Comparison of ENCODE assay signal across 16 cellular contexts in the genomic region with DNA sequence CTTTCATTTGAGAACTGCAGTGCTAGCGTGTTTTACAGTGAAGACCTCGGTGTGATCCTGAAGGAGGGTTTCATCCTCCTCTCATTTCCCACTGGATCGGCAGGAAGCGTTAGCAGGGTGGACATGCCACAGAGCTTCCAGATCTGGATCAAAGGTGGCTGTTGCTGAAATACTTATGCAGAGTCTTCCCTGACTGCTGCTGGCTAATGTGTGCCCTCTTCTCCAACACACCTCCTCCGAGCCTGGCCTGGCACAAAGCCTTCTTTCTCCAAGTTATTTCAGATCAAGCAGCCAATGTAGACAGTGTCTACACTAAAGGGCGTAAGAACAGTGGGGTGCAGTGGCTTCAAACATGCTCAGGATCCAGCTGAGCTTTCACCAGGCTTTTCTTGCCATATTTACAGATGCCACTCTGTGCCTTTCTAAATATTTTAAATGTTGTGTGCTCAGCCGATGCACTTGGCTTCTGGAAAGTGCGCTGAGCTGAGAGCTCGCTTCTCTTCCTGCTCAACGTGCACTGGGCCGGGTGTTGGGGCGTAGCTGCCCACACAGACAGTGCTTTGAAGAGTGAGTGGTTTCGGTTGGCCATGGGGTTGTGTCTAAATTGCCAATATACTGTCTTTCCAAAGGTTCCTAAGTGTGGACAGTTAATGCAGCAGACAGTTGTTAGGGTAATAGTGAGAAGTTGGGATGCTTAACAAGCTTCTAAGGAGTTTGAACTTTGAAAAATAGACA. TPM values are rescaled to one million over a fixed set of nuclear protein-coding genes. Genes with fewer than 3 reads are reported as not detected.
DNase-seq lines count a peak whose midpoint lies in the region; ATAC-seq, FAIRE-seq and TF ChIP-seq lines count a peak whose summit lies in the region.
"Had no signal": no experiment of that assay in that cellular context is flagged by ENCODE, and none has a peak within 500 bp of the region (broad histone marks: within the 10 kb centered on the region; RNA-seq: fewer than 3 reads in every experiment).

No MANE protein-coding gene starts in this region.

- no peak overlapping the region for H3K4me2 ChIP-seq in keratinocyte (ENCODE audit: control insufficient read depth, extremely low read depth, insufficient read depth, low read depth, low read length)

- TF ChIP-seq EP300 in sigmoid colon (IDR thresholded peaks at IDR 0.05), result no peak

- dilution Hi-C loops in keratinocyte (cut with MboI; ENCODE audit: extremely low pct_ligation_motif_present, low sequenced_read_pairs), result no loop called here

- H3K9me3 ChIP-seq in HEK293 (ENCODE audit: control insufficient read depth, insufficient read depth, low read depth, low read length) (no peaks in the 10 kb centered on the region), keratinocyte (ENCODE audit: control insufficient read depth, low read depth, low read length) (no peaks in the 10 kb centered on the region), sigmoid colon (no peaks in the 10 kb centered on the region)

- peaks cover 5% of the 10 kb centered on the region for H3K79me2 ChIP-seq in keratinocyte (ENCODE audit: control insufficient read depth, insufficient read depth, low read length)

- H3K4me1 ChIP-seq in HEK293 (ENCODE audit: control insufficient read depth, insufficient read depth, low read length) (no peaks in the 10 kb centered on the region), keratinocyte (ENCODE audit: control insufficient read depth, extremely low read depth, insufficient read depth, low read length) (peaks cover 27% of the 10 kb centered on the region), sigmoid colon (no peaks in the 10 kb centered on the region)

- peaks cover 3% of the 10 kb centered on the region for H3K9me1 ChIP-seq in keratinocyte (ENCODE audit: control insufficient read depth, extremely low read depth, insufficient read depth, low read length)

- H3K36me3 ChIP-seq in HEK293 (ENCODE audit: control insufficient read depth in 2 of 2, insufficient read depth in 1 of 2, low read length in 2 of 2) (peaks cover 0 to 8% of the 10 kb centered on the region in 2 experiments; a peak in 2 of 3 replicates), keratinocyte (ENCODE audit: control insufficient read depth in 2 of 2, extremely low read depth in 1 of 2, insufficient read depth in 2 of 2, low read length in 2 of 2) (peaks cover 1 to 12% of the 10 kb centered on the region in 2 experiments), sigmoid colon (no peaks in the 10 kb centered on the region)

- H3K27me3 ChIP-seq in keratinocyte (ENCODE audit: control insufficient read depth, extremely low read depth, insufficient read depth, low read length) (no peaks in the 10 kb centered on the region), sigmoid colon (no peaks in the 10 kb centered on the region)

- no peak for ATAC-seq in HG03520 (IDR thresholded peaks at IDR 0.05; ENCODE audit: unreplicated experiment)
- ATAC-seq in HG02623 (IDR thresholded peaks at IDR 0.05; ENCODE audit: unreplicated experiment), result no peak

- peak; percentile 59 for DNase-seq in SW480 (ENCODE audit: low spot score)
- no peak for DNase-seq in keratinocyte (ENCODE audit: low read depth, low spot score)
- DNase-seq in sigmoid colon, result peak; percentile 28
- no peak for DNase-seq in activated effector memory CD4-positive, alpha-beta T cell treated with anti-CD3 and anti-CD28 coated beads, Interleukin-2, amount 50 U/mL, for 16 hours
- DNase-seq in kidney tubule cell (ENCODE audit: low spot score), result no peak
- DNase-seq: activated B cell treated with CpG ODN at 0.5 μM for 24 hours; CD4-positive, alpha-beta memory T cell; NCI-H1092 treated with DMSO at 0.1 percent for 48 hours; stimulated activated naive CD4-positive, alpha-beta T cell had no signal

- CTCF ChIA-PET in HEK293 (lab: Yijun Ruan, JAX), result interaction anchor here (0.6 to 1.9 kb wide), 4 partner anchors 17 to 76 kb away, joined by 3 to 6 read pairs (median 4); no protein-coding TSS in a partner anchor

- TF ChIP-seq CTCF in HEK293 (tag by site-specific recombination; IDR thresholded peaks at IDR 0.05), result no peak
- no peak for TF ChIP-seq CTCF in keratinocyte (optimal IDR thresholded peaks at IDR 0.05 in 1 of 3, IDR thresholded peaks at IDR 0.05 in 1 of 3, conservative IDR thresholded peaks at IDR 0.05 in 1 of 3; ENCODE audit: extremely low read depth in 1 of 3, insufficient read depth in 2 of 3, low read length in 3 of 3)
- no peak for TF ChIP-seq CTCF in sigmoid colon (IDR thresholded peaks at IDR 0.05)

- no peak overlapping the region for H2AFZ ChIP-seq in keratinocyte (ENCODE audit: control insufficient read depth, low read length)

- H3K4me3 ChIP-seq in HEK293 (ENCODE audit: low read depth, low read length) (no peak overlapping the region), keratinocyte (ENCODE audit: control insufficient read depth in 2 of 3, extremely low read depth in 1 of 3, insufficient read depth in 2 of 3, low read depth in 1 of 3, low read length in 3 of 3) (no peak overlapping the region), sigmoid colon (no peak overlapping the region)

- intact Hi-C loops in sigmoid colon (cut with DNase I), result no loop called here

- H4K20me1 ChIP-seq in keratinocyte (ENCODE audit: control insufficient read depth, extremely low read depth, insufficient read depth, low read length), result no peaks in the 10 kb centered on the region

- FAIRE-seq in keratinocyte (lab: Jason Lieb, UNC), result no peak
- FAIRE-seq: frontal cortex, GM19239 had no signal

- 19 to 68% methylated on average over 13 of the region's 13 CpGs for WGBS in sigmoid colon, 2 donors

- TF ChIP-seq POLR2A in sigmoid colon (IDR thresholded peaks at IDR 0.05), result no peak

- H3K9ac ChIP-seq in keratinocyte (ENCODE audit: control insufficient read depth, extremely low read depth, insufficient read depth, low read length), result no peak overlapping the region

- H3K27ac ChIP-seq in HEK293 (ENCODE audit: extremely low read depth, low read depth, low read length), result no peak overlapping the region
- peak overlapping the region; percentile 100 for H3K27ac ChIP-seq in keratinocyte (ENCODE audit: control insufficient read depth, insufficient read depth, low read length)
- H3K27ac ChIP-seq in sigmoid colon, result peak overlapping the region in 2 of 4 donors; percentile 5 to 32

- POLR2A ChIA-PET in HEK293 (lab: Yijun Ruan, JAX), result no interaction called here

TF ChIP-seq in HEK293, 187 proteins besides CTCF, POLR2A, EP300 and RAD21 (continues in another document):
- TF ChIP-seq, protein P1, sequence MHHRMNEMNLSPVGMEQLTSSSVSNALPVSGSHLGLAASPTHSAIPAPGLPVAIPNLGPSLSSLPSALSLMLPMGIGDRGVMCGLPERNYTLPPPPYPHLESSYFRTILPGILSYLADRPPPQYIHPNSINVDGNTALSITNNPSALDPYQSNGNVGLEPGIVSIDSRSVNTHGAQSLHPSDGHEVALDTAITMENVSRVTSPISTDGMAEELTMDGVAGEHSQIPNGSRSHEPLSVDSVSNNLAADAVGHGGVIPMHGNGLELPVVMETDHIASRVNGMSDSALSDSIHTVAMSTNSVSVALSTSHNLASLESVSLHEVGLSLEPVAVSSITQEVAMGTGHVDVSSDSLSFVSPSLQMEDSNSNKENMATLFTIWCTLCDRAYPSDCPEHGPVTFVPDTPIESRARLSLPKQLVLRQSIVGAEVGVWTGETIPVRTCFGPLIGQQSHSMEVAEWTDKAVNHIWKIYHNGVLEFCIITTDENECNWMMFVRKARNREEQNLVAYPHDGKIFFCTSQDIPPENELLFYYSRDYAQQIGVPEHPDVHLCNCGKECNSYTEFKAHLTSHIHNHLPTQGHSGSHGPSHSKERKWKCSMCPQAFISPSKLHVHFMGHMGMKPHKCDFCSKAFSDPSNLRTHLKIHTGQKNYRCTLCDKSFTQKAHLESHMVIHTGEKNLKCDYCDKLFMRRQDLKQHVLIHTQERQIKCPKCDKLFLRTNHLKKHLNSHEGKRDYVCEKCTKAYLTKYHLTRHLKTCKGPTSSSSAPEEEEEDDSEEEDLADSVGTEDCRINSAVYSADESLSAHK (tag by site-specific recombination; IDR thresholded peaks at IDR 0.05), result no peak
- TF ChIP-seq ZNF114 (tag by site-specific recombination; IDR thresholded peaks at IDR 0.05) (no peak), HOXA7 (CRISPR knock-in tag; IDR thresholded peaks at IDR 0.05; ENCODE audit: borderline replicate concordance) (no peak), ZNF548 (tag by site-specific recombination; IDR thresholded peaks at IDR 0.05) (no peak)
- TF ChIP-seq, protein P2, sequence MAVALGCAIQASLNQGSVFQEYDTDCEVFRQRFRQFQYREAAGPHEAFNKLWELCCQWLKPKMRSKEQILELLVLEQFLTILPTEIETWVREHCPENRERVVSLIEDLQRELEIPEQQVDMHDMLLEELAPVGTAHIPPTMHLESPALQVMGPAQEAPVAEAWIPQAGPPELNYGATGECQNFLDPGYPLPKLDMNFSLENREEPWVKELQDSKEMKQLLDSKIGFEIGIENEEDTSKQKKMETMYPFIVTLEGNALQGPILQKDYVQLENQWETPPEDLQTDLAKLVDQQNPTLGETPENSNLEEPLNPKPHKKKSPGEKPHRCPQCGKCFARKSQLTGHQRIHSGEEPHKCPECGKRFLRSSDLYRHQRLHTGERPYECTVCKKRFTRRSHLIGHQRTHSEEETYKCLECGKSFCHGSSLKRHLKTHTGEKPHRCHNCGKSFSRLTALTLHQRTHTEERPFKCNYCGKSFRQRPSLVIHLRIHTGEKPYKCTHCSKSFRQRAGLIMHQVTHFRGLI (tag by site-specific recombination; IDR thresholded peaks at IDR 0.05), result 0 out of 2 replicates have a peak, but pooled peaks have one; percentile 20

RNA-seq across cellular contexts. Expression of gene ZNF750, which starts 2.1 kb away (rescaled TPM):
- polyA plus RNA-seq in keratinocyte, result 1.8 to 9.6 TPM (median 5.5 TPM) in 3 replicates
- polyA plus RNA-seq in keratinocyte (2011; ENCODE audit: low read depth), result 23.7 TPM
- polyA plus RNA-seq in keratinocyte (2011; cell fraction: cytosol; rRNA removed), result 4.5 and 4.8 TPM in 2 replicates
- polyA plus RNA-seq in keratinocyte (2011; cell fraction: nucleus; rRNA removed), result 11.0 and 12.9 TPM in 2 replicates
- 2.3 and 43.8 TPM in 2 replicates for polyA plus RNA-seq in keratinocyte (2012; ENCODE audit: low replicate concordance)
- 2.2 to 8.9 TPM (median 6.0 TPM) in 3 replicates for polyA minus RNA-seq in keratinocyte
- 3.3 TPM for polyA minus RNA-seq in keratinocyte (2011; cell fraction: cytosol; rRNA and poly(A)+ RNA removed)
- 8.4 and 9.1 TPM in 2 replicates for polyA minus RNA-seq in keratinocyte (2011; cell fraction: nucleus; rRNA and poly(A)+ RNA removed)
- not detected for total RNA-seq in sigmoid colon
- under 1 TPM in 1 of 3 donors, not detected in 2; 0.01 TPM for polyA plus RNA-seq in sigmoid colon
- total RNA-seq: activated B cell treated with CpG ODN at 0.5 μM for 24 hours; activated T-helper 2 cell treated with anti-CD3 and anti-CD28 coated beads, Interferon-gamma antibody, Interleukin-2, Interleukin-4, amounts not matched to agents 10 μg/mL and 5 μg/mL and 100 μg/mL, durations not matched to agents 14 hours and 24 hours and 36 hours; CD4-positive, alpha-beta memory T cell; frontal cortex; OCI-LY7 had no signal
- polyA plus RNA-seq: CD4-positive, alpha-beta memory T cell had no signal

Comparison
In these comparisons a context has a peak if more than half of its experiments do, and no peak if none do; other contexts are left out.
1. DNase-seq: peak in SW480 (single experiment) and sigmoid colon (single experiment); none in keratinocyte (single experiment), activated effector memory CD4-positive, alpha-beta T cell treated with anti-CD3 and anti-CD28 coated beads, Interleukin-2, amount 50 U/mL, for 16 hours (single experiment) and kidney tubule cell (single experiment).